ENCODE assay signal across 16 cellular contexts in the genomic region with DNA sequence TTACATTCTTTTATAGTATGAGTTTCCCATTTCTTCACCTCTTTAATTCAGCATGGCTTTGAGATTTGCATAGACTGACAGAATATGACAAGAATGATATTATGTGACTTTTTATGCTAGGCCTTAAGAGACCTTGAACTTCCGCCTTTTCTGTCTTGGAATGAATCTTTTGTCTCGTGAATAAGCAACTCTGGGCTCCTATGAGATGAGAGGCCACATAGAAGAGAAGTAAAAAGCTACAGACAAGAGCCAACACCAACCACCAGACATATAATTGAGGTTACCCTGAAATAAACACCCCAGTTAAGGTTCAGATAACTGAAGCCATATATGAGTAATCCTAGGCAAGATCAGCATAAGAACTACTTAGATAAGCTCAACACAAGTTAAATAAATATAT.
"Had no signal": no experiment of that assay in that cellular context is flagged by ENCODE, and none has a peak within 500 bp of the region (broad histone marks: within the 10 kb centered on the region; RNA-seq: fewer than 3 reads in every experiment).

No MANE protein-coding gene starts in this region.

- ATAC-seq: activated naive CD4-positive, alpha-beta T cell treated with anti-CD3 and anti-CD28 coated beads, Interleukin-2, amount 50 U/mL, for 72 hours; left ventricle myocardium superior; naive thymus-derived CD8-positive, alpha-beta T cell; stimulated activated naive B cell treated with anti-CD40 and anti-IgM and Interleukin-4, amounts not matched to agents 10 μg/mL and 1 μg/mL and 100 μg/mL, for 72 hours; WTC11 had no signal

- DNase-seq: activated CD4-positive, alpha-beta memory T cell treated with anti-CD3 and anti-CD28 coated beads, Interleukin-2, amount 10 ng/mL, durations not matched to agents 7 days and 5 days; activated CD4-positive, alpha-beta T cell treated with anti-CD3 and anti-CD28 coated beads for 4 hours; activated effector memory CD4-positive, alpha-beta T cell treated with anti-CD3 and anti-CD28 coated beads, Interleukin-2, amount 50 U/mL, for 16 hours; activated T-cell treated with anti-CD3 and anti-CD28 coated beads, Interleukin-2, amount 50 U/mL, for 24 hours; esophagus squamous epithelium; hypothalamus; kidney glomerular epithelial cell; left ventricle myocardium superior; naive thymus-derived CD8-positive, alpha-beta T cell; sigmoid colon; stimulated activated CD4-positive, alpha-beta T cell treated with anti-CD3 and anti-CD28 coated beads, Interleukin-12 subunit alpha, Interleukin-12 subunit beta, amount 100 ng/mL, for 4 hours; stimulated activated CD4-positive, alpha-beta T cell treated with anti-CD3 and anti-CD28 coated beads, Interleukin-2, amount 100 ng/mL, for 24 hours; stimulated activated naive B cell treated with anti-CD40 and anti-IgM and Interleukin-4, amounts not matched to agents 10 μg/mL and 1 μg/mL and 100 μg/mL, for 72 hours; thyroid gland had no signal
